Comparison of ENCODE assay signal across 18 cellular contexts in genomic region chrX:39258331-39258730, GRCh38.
DNase-seq lines count a peak whose midpoint lies in the region; ATAC-seq, FAIRE-seq and TF ChIP-seq lines count a peak whose summit lies in the region.
"Had no signal": no experiment of that assay in that cellular context is flagged by ENCODE, and none has a peak within 500 bp of the region (broad histone marks: within the 10 kb centered on the region; RNA-seq: fewer than 3 reads in every experiment).

No MANE protein-coding gene starts in this region.

- no peak for TF ChIP-seq CTCF in ovary (IDR thresholded peaks at IDR 0.05)

- H3K27ac ChIP-seq in small intestine (ENCODE audit: low read depth in 1 of 2, low read length in 1 of 2) (no peak overlapping the region), ovary (no peak overlapping the region)
- H3K27ac ChIP-seq: esophagus squamous epithelium, pancreas, skin epidermis, upper lobe of left lung had no signal

- no peak for TF ChIP-seq EP300 in ovary (IDR thresholded peaks at IDR 0.05)

- no peaks in the 10 kb centered on the region for H3K4me1 ChIP-seq in small intestine (ENCODE audit: control insufficient read depth in 2 of 2, insufficient read depth in 1 of 2, low read depth in 1 of 2, low read length in 1 of 2)
- H3K4me1 ChIP-seq in ovary (ENCODE audit: insufficient read depth) = no peaks in the 10 kb centered on the region
- H3K4me1 ChIP-seq: esophagus squamous epithelium, pancreas, upper lobe of left lung had no signal

- H3K9me3 ChIP-seq in small intestine (ENCODE audit: control insufficient read depth, low read depth) = no peaks in the 10 kb centered on the region
- H3K9me3 ChIP-seq in ovary = no peaks in the 10 kb centered on the region
- H3K9me3 ChIP-seq: esophagus squamous epithelium, pancreas, upper lobe of left lung had no signal

- H3K27me3 ChIP-seq in small intestine (ENCODE audit: control insufficient read depth in 2 of 2, insufficient read depth in 2 of 2, low read length in 2 of 2) (no peaks in the 10 kb centered on the region), ovary (no peaks in the 10 kb centered on the region)
- H3K27me3 ChIP-seq: esophagus squamous epithelium, pancreas, upper lobe of left lung had no signal

- no peak for ATAC-seq in HG02678 (IDR thresholded peaks at IDR 0.05; ENCODE audit: unreplicated experiment)
- ATAC-seq: left lobe of liver; pancreas; stimulated activated naive B cell treated with anti-CD40 and anti-IgM and Interleukin-4, amounts not matched to agents 10 μg/mL and 1 μg/mL and 100 μg/mL, for 72 hours; T-helper 17 cell had no signal

- H3K4me3 ChIP-seq in small intestine (ENCODE audit: low read depth in 1 of 2, low read length in 2 of 2) (no peak overlapping the region), ovary (no peak overlapping the region)
- H3K4me3 ChIP-seq: esophagus squamous epithelium, pancreas, skin epidermis, upper lobe of left lung had no signal

- 23 to 74% (median 44%) methylated on average over 1 of the region's 1 CpG for WGBS in small intestine, 3 donors
- WGBS in ovary, 3 donors = 21 to 64% (median 58%) methylated on average over 1 of the region's 1 CpG

- no peak for TF ChIP-seq POLR2A in erythroblast (IDR thresholded peaks at IDR 0.05; ENCODE audit: low read length)
- TF ChIP-seq POLR2A in ovary (IDR thresholded peaks at IDR 0.05) = no peak

- intact Hi-C loops in ovary (cut with DNase I) = no loop called here

- FAIRE-seq in small intestine (lab: Jason Lieb, UNC) = no peak
- FAIRE-seq: pancreas had no signal

- H3K36me3 ChIP-seq in small intestine (ENCODE audit: control insufficient read depth in 2 of 2, insufficient read depth in 2 of 2, low read length in 2 of 2) = no peaks in the 10 kb centered on the region
- no peaks in the 10 kb centered on the region for H3K36me3 ChIP-seq in ovary
- H3K36me3 ChIP-seq: esophagus squamous epithelium, pancreas, upper lobe of left lung had no signal

- DNase-seq in NCI-H82 (lab: John Stamatoyannopoulos, UW) (peak; percentile 47), NCI-H82 treated with DMSO at 0.1 percent for 48 hours (lab: John Stamatoyannopoulos, UW; ENCODE audit: unreplicated experiment) (no peak), NCI-H69 (lab: John Stamatoyannopoulos, UW) (peak; percentile 84), erythroblast (lab: John Stamatoyannopoulos, UW) (peak; percentile 8 to 11), small intestine (peak; percentile 53), ovary (no peak), amygdala (lab: John Stamatoyannopoulos, UW) (no peak)
- DNase-seq: CD8-positive, alpha-beta memory T cell; dermis blood vessel endothelial cell; esophagus squamous epithelium; NCI-H1105; pancreas; stimulated activated naive B cell treated with anti-CD40 and anti-IgM and Interleukin-4, amounts not matched to agents 10 μg/mL and 1 μg/mL and 100 μg/mL, for 72 hours; T-helper 17 cell; upper lobe of left lung had no signal

Comparison
In these comparisons a context has a peak if more than half of its experiments do, and no peak if none do; other contexts are left out.
1. DNase-seq: peak in NCI-H82 (single experiment), NCI-H69 (single experiment), erythroblast (2 of 2) and small intestine (single experiment); none in NCI-H82 treated with DMSO at 0.1 percent for 48 hours (single experiment), ovary (0 of 5) and amygdala (0 of 56).